ENCODE assay signal across 8 cellular contexts in the genomic region with DNA sequence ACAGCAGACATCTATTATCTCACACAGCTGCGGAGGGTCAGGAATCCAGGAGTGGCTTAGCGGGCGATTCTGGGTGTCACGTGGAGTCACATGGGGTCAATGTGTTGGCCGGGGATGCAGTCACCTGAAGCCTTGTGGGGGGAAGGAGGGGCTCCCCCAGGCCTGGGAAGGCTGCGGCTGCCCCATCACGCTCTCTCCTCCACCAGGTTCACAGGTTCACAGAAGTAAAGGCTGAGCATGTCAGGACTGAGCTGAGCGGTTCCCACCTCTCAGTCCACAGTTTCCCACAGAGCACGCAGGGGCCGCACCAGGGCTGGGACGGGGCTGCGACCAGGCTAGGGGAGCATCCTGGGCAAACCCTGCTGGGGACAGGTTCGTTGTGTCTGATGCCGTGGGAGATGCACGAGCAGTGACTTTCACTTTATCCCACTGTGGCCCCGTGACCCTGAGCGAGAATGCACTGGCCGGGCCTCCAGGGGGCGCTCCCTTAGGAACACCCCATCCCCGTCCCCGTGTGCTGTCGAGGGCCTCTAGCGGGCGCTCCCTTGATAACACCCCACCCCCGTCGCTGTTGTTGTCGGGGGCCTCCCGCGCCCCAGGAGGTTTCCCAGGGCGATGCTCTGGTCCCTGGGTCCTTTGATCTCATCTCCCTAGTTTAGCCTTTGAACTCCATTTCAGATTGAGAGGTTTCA.
DNase-seq lines count a peak whose midpoint lies in the region; ATAC-seq, FAIRE-seq and TF ChIP-seq lines count a peak whose summit lies in the region.

No MANE protein-coding gene starts in this region.

- dilution Hi-C loops in mammary epithelial cell (cut with HindIII; ENCODE audit: low sequenced_read_pairs) = no loop called here

- no peak for FAIRE-seq in kidney (lab: Jason Lieb, UNC)

- in situ Hi-C loops in mammary epithelial cell (cut with MboI; ENCODE audit: low sequenced_read_pairs in 2 of 2) = no loop called here

- peaks cover 2% of the 10 kb centered on the region for H3K4me1 Mint-ChIP-seq in GM23338

- H3K27ac ChIP-seq in GM23338 (ENCODE audit: low read depth) = no peak overlapping the region
- H3K27ac ChIP-seq in VCaP = no peak overlapping the region; the same call in 1 of the 2 replicates
- no peak overlapping the region for H3K27ac ChIP-seq in mammary epithelial cell (ENCODE audit: insufficient read depth, low read depth, low read length)
- peak overlapping the region in 1 of 2 donors; percentile 63 for H3K27ac ChIP-seq in kidney (ENCODE audit: low read depth in 2 of 2, low read length in 2 of 2)

- H3K4me1 ChIP-seq in GM23338 (ENCODE audit: insufficient read depth) = no peaks in the 10 kb centered on the region
- peaks cover 4% of the 10 kb centered on the region for H3K4me1 ChIP-seq in mammary epithelial cell (ENCODE audit: insufficient read depth, low read length)
- peaks cover 22 to 25% of the 10 kb centered on the region in 2 donors for H3K4me1 ChIP-seq in kidney (ENCODE audit: control insufficient read depth in 1 of 2, insufficient read depth in 1 of 2, low read depth in 1 of 2, low read length in 2 of 2)

- H2AFZ ChIP-seq in GM23338 (peak overlapping the region; percentile 98), mammary epithelial cell (ENCODE audit: low read depth, low read length) (peak overlapping the region; percentile 90)

- H3F3A ChIP-seq in GM23338 (replicated peaks; ENCODE audit: low read depth) = no peaks in the 10 kb centered on the region

- H3K9ac ChIP-seq in mammary epithelial cell (ENCODE audit: insufficient read depth, low read length) = peak overlapping the region; percentile 14
- no peak overlapping the region for H3K9ac ChIP-seq in kidney (ENCODE audit: low read length in 2 of 2)

- H4K20me1 ChIP-seq in GM23338 (replicated peaks; ENCODE audit: insufficient read depth) (no peaks in the 10 kb centered on the region), mammary epithelial cell (ENCODE audit: insufficient read depth, low read length) (no peaks in the 10 kb centered on the region)

- peak; percentile 25 for TF ChIP-seq POLR2A in GM10847 (IDR thresholded peaks at IDR 0.05; ENCODE audit: extremely low read depth, insufficient read length)

- H3K4me3 Mint-ChIP-seq in GM23338 = peak overlapping the region; percentile 45; the same call in 2 of the 3 replicates

- H3K9me3 Mint-ChIP-seq in GM23338 = no peaks in the 10 kb centered on the region

- H3K27me3 ChIP-seq in GM23338 (ENCODE audit: insufficient read depth) = no peaks in the 10 kb centered on the region
- H3K27me3 ChIP-seq in mammary epithelial cell (ENCODE audit: insufficient read depth, low read length) = no peaks in the 10 kb centered on the region

- CTCF ChIA-PET in mammary epithelial cell (lab: Charles Lee; ENCODE audit: low non-redundant PET) = interaction anchor here (0.6 to 0.7 kb wide), 2 partner anchors 73 to 128 kb away, joined by 4 to 5 read pairs; no protein-coding TSS in a partner anchor

- H3K9me3 ChIP-seq in mammary epithelial cell (replicated peaks; ENCODE audit: insufficient read depth, low read length) = no peaks in the 10 kb centered on the region
- H3K9me3 ChIP-seq in kidney (ENCODE audit: control insufficient read depth in 1 of 2, low read length in 2 of 2) = no peaks in the 10 kb centered on the region

- WGBS in mammary epithelial cell (ENCODE audit: low coverage, missing lambda C conversion rate) = 14% methylated on average over 7 of the region's 30 CpGs

- H3K4me2 ChIP-seq in GM23338 = 0 out of 2 replicates have a peak overlapping the region, but pooled peaks have one; percentile 64
- H3K4me2 ChIP-seq in mammary epithelial cell (ENCODE audit: insufficient read depth, low read depth, low read length) = peak overlapping the region; percentile 99

- H3K79me2 ChIP-seq in GM23338 (replicated peaks; ENCODE audit: insufficient read depth) (no peaks in the 10 kb centered on the region), mammary epithelial cell (ENCODE audit: insufficient read depth, low read length) (no peaks in the 10 kb centered on the region)

- H3K4me3 ChIP-seq in GM23338 = 0 out of 2 replicates have a peak overlapping the region, but pooled peaks have one; percentile 25
- peak overlapping the region; percentile 43 to 59 (median 54) for H3K4me3 ChIP-seq in mammary epithelial cell (replicated peaks in 1 of 3; ENCODE audit: insufficient read depth in 1 of 3, low read depth in 2 of 3, low read length in 3 of 3)
- peak overlapping the region; percentile 10 to 39 for H3K4me3 ChIP-seq in kidney (ENCODE audit: low read length in 2 of 2)

- H3K36me3 ChIP-seq in GM23338 (ENCODE audit: insufficient read depth) = no peaks in the 10 kb centered on the region
- no peaks in the 10 kb centered on the region for H3K36me3 ChIP-seq in mammary epithelial cell (ENCODE audit: insufficient read depth, low read length)
- H3K36me3 ChIP-seq in kidney (ENCODE audit: control insufficient read depth in 1 of 2, insufficient read depth in 2 of 2, low read length in 2 of 2) = peaks cover 0 to 15% of the 10 kb centered on the region in 2 donors

- no peaks in the 10 kb centered on the region for H3K36me3 Mint-ChIP-seq in GM23338 (ENCODE audit: low read depth)

- ATAC-seq in GM23338 = peak; percentile 91

- no TSS peak for BruUV-seq in mammary epithelial cell (replicated peaks; lab: Mats Ljungman, UMichigan)

- peak; percentile 91 to 97 for TF ChIP-seq CTCF in GM23338 (conservative IDR thresholded peaks at IDR 0.05; ENCODE audit: low read depth in 2 of 2)
- peak; percentile 92 for TF ChIP-seq CTCF in LNCAP (IDR thresholded peaks at IDR 0.05)
- TF ChIP-seq CTCF in VCaP (conservative IDR thresholded peaks at IDR 0.05) = peak; percentile 64
- TF ChIP-seq CTCF in mammary epithelial cell (conservative IDR thresholded peaks at IDR 0.05 in 1 of 2, IDR thresholded peaks at IDR 0.05 in 1 of 2; ENCODE audit: extremely low read depth in 1 of 2, insufficient read depth in 1 of 2, low read depth in 1 of 2, low read length in 2 of 2) = peak; percentile 96 to 100
- TF ChIP-seq CTCF in kidney (IDR thresholded peaks at IDR 0.05; ENCODE audit: borderline replicate concordance, extremely low read depth, insufficient read depth) = peak; percentile 77

- H3K27ac Mint-ChIP-seq in GM23338 = peak overlapping the region; percentile 68; the same call in 1 of the 2 replicates

- peaks cover 10% of the 10 kb centered on the region for H3K27me3 Mint-ChIP-seq in GM23338 (ENCODE audit: insufficient read depth, low read depth, poor library complexity)

- intact Hi-C loops in mammary epithelial cell (cut with micrococcal nuclease) (loop anchor here (1.0 kb wide), 3 partner anchors 36 to 127 kb away; no protein-coding TSS in a partner anchor), kidney (cut with DNase I) (no loop called here)

- DNase-seq in GM23338 (ENCODE audit: low spot score) (peak; percentile 97), mammary epithelial cell (peak; percentile 46), kidney (peak; percentile 88), NCI-H446 (lab: John Stamatoyannopoulos, UW) (no peak)
- peak; percentile 75 to 81 for DNase-seq in stimulated activated CD4-positive, alpha-beta T cell treated with anti-CD3 and anti-CD28 coated beads, Interleukin-1b, Interleukin-23, amount 100 ng/mL, for 1 hour (ENCODE audit: low read depth in 2 of 2)

- no peaks in the 10 kb centered on the region for H3K9me2 ChIP-seq in GM23338 (ENCODE audit: insufficient read depth)

TF ChIP-seq in GM23338, 12 proteins besides CTCF, POLR2A, EP300 and RAD21:
- peak; percentile 47; the same call in 1 of the 2 replicates for TF ChIP-seq CREB1 (CRISPR knock-in tag; IDR thresholded peaks at IDR 0.05; ENCODE audit: low read depth)
- no peak for TF ChIP-seq POLR2AphosphoS5 (IDR thresholded peaks at IDR 0.05; ENCODE audit: low read depth)

Comparison
In these comparisons a context has a peak if more than half of its experiments do, and no peak if none do; other contexts are left out.
1. DNase-seq: peak in GM23338 (single experiment), mammary epithelial cell (single experiment), kidney (single experiment) and stimulated activated CD4-positive, alpha-beta T cell treated with anti-CD3 and anti-CD28 coated beads, Interleukin-1b, Interleukin-23, amount 100 ng/mL, for 1 hour (2 of 2); none in NCI-H446 (0 of 2).
2. Peak in every context shown above with its lines, with median percentiles within 50 percentile points of each other: H3K4me3 ChIP-seq and CTCF ChIP-seq.